Comparison of ENCODE assay signal across 7 cellular contexts in the genomic region with DNA sequence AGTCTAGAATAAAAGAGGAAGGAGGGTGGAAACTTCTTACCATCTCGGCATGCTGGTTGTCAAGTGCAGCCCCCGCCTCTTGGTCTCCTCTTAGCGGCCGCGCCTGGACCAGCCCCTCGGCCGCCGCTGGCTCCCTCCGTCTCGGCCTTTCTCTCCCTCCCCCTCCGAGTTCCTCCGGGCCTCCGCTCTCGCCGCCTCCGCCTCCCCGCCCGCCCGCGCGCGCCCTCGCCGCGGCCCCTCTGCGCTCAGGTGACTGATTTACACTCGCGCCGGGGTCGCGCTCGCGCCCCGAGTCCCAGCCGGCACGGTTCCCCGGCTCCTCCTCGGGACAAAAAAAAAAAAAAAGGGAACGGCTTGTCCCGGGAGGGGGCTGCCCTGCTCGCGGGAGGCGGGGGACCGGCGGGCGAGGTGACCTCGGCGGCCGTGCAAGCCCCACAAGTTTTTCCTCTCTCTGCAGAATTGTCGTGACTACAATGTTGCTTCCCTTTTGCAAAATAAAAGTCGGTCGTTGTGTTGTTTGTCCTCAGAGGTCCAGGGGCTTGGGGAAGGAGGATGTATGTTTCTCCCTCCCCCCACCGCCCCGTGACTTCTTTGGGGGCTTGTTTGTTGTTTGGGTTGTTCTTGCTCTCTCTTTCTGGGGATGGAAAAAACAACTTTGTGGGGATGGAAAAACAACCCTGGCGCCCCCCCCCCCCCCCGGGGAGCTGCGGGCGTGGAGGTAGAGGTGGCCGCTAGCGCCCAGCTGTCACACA. TPM values are rescaled to one million over a fixed set of nuclear protein-coding genes. Genes with fewer than 3 reads are reported as not detected.
DNase-seq lines count a peak whose midpoint lies in the region; ATAC-seq, FAIRE-seq and TF ChIP-seq lines count a peak whose summit lies in the region.

A gene with protein sequence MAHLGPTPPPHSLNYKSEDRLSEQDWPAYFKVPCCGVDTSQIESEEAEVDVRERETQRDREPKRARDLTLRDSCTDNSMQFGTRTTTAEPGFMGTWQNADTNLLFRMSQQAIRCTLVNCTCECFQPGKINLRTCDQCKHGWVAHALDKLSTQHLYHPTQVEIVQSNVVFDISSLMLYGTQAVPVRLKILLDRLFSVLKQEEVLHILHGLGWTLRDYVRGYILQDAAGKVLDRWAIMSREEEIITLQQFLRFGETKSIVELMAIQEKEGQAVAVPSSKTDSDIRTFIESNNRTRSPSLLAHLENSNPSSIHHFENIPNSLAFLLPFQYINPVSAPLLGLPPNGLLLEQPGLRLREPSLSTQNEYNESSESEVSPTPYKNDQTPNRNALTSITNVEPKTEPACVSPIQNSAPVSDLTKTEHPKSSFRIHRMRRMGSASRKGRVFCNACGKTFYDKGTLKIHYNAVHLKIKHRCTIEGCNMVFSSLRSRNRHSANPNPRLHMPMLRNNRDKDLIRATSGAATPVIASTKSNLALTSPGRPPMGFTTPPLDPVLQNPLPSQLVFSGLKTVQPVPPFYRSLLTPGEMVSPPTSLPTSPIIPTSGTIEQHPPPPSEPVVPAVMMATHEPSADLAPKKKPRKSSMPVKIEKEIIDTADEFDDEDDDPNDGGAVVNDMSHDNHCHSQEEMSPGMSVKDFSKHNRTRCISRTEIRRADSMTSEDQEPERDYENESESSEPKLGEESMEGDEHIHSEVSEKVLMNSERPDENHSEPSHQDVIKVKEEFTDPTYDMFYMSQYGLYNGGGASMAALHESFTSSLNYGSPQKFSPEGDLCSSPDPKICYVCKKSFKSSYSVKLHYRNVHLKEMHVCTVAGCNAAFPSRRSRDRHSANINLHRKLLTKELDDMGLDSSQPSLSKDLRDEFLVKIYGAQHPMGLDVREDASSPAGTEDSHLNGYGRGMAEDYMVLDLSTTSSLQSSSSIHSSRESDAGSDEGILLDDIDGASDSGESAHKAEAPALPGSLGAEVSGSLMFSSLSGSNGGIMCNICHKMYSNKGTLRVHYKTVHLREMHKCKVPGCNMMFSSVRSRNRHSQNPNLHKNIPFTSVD (minus strand): TSS at position 65 of the 752 bp plus-strand sequence. CDS start 22 bp downstream, at position 43.

- peaks cover 0 to 56% (median 36%) of the 10 kb centered on the region in 7 donors for H3K27me3 ChIP-seq in spleen (replicated peaks in 1 of 7)

- H3K27ac ChIP-seq in spleen = peak within 1 kb of the TSS in 5 of 8 donors; percentile 6 to 64 (median 38)

- no peak for TF ChIP-seq CTCF in spleen (IDR thresholded peaks at IDR 0.05 in 8 of 11, conservative IDR thresholded peaks at IDR 0.05 in 3 of 11)

- H3K4me1 ChIP-seq in spleen = peaks cover 0 to 37% (median 25%) of the 10 kb centered on the region in 6 donors

- no peaks in the 10 kb centered on the region for H3K4me1 Mint-ChIP-seq in central memory CD8-positive, alpha-beta T cell

- peak within 1 kb of the TSS; percentile 68 for H3K4me3 Mint-ChIP-seq in central memory CD8-positive, alpha-beta T cell

- TF ChIP-seq POLR2A in GM12891 (IDR thresholded peaks at IDR 0.05; ENCODE audit: low read depth, low read length) = no peak
- no peak for TF ChIP-seq POLR2A in spleen (IDR thresholded peaks at IDR 0.05)

- H3K27me3 Mint-ChIP-seq in central memory CD8-positive, alpha-beta T cell = peaks cover 13% of the 10 kb centered on the region

- H3K27ac Mint-ChIP-seq in central memory CD8-positive, alpha-beta T cell (ENCODE audit: low read depth) = no peak within 1 kb of the TSS

- WGBS in spleen, 5 donors = 2 to 11% (median 2%) methylated on average over 36 to 60 of the region's 60 CpGs

- intact Hi-C loops in spleen (cut with DNase I; ENCODE audit: low total_unique reads) = no loop called here

- H3K9me3 ChIP-seq in spleen = no peaks in the 10 kb centered on the region

- DNase-seq in GM12891 (ENCODE audit: insufficient read length, low spot score) (peak; percentile 32), NCI-H2227 (lab: John Stamatoyannopoulos, UW; ENCODE audit: unreplicated experiment) (peak; percentile 64), kidney tubule cell (ENCODE audit: low spot score) (peak; percentile 60), spleen (no peak), GDM1 (lab: John Stamatoyannopoulos, UW) (no peak)
- DNase-seq in central memory CD8-positive, alpha-beta T cell (ENCODE audit: low spot score in 2 of 2) = no peak
- no peak for DNase-seq in stimulated activated CD4-positive, alpha-beta T cell treated with anti-CD3 and anti-CD28 coated beads, Interleukin-2, amount 100 ng/mL, for 48 hours

- no peaks in the 10 kb centered on the region for H3K9me3 Mint-ChIP-seq in central memory CD8-positive, alpha-beta T cell

- no peak for FAIRE-seq in GM12891 (lab: Jason Lieb, UNC)

- no peaks in the 10 kb centered on the region for H3K36me3 ChIP-seq in spleen

- no peaks in the 10 kb centered on the region for H3K36me3 Mint-ChIP-seq in central memory CD8-positive, alpha-beta T cell (ENCODE audit: insufficient read depth)

- H3K4me3 ChIP-seq in spleen = peak within 1 kb of the TSS; percentile 27 to 69 (median 53)

- ATAC-seq in central memory CD8-positive, alpha-beta T cell (replicated peaks; ENCODE audit: extremely low read depth, poor library complexity, severe bottlenecking) = no peak

TF ChIP-seq in GM12891, 5 proteins besides CTCF, POLR2A, EP300 and RAD21:
- TF ChIP-seq POU2F2 (IDR thresholded peaks at IDR 0.05; ENCODE audit: low read depth, low read length) (no peak), SPI1 (IDR thresholded peaks at IDR 0.05; ENCODE audit: low read depth, low read length) (no peak), POLR2AphosphoS5 (IDR thresholded peaks at IDR 0.05; ENCODE audit: low read depth, low read length) (no peak), PAX5 (IDR thresholded peaks at IDR 0.05; ENCODE audit: insufficient read depth, low read length, severe bottlenecking) (no peak), TAF1 (IDR thresholded peaks at IDR 0.05; ENCODE audit: low read depth, low read length) (no peak)
TF ChIP-seq in GM12891: peak in this region for 0.

RNA-seq across cellular contexts. Expression of the gene that starts here (rescaled TPM):
- polyA plus RNA-seq in GM12891 (2012; ENCODE audit: low read depth, missing spikeins) = 0.05 TPM
- 1 to 10 TPM in 5 of 7 donors, under 1 TPM in 2; 0.34 to 4.3 (median 2.6) TPM for total RNA-seq in spleen
- under 1 TPM; 0.07 to 0.58 (median 0.30) TPM for polyA plus RNA-seq in spleen

Comparison
In these comparisons a context has a peak if more than half of its experiments do, and no peak if none do; other contexts are left out.
1. DNase-seq: peak in GM12891 (single experiment), NCI-H2227 (single experiment) and kidney tubule cell (single experiment); none in central memory CD8-positive, alpha-beta T cell (0 of 2), spleen (single experiment), GDM1 (single experiment) and stimulated activated CD4-positive, alpha-beta T cell treated with anti-CD3 and anti-CD28 coated beads, Interleukin-2, amount 100 ng/mL, for 48 hours (0 of 2).